Comparison of ENCODE assay signal across 17 cellular contexts in the genomic region with DNA sequence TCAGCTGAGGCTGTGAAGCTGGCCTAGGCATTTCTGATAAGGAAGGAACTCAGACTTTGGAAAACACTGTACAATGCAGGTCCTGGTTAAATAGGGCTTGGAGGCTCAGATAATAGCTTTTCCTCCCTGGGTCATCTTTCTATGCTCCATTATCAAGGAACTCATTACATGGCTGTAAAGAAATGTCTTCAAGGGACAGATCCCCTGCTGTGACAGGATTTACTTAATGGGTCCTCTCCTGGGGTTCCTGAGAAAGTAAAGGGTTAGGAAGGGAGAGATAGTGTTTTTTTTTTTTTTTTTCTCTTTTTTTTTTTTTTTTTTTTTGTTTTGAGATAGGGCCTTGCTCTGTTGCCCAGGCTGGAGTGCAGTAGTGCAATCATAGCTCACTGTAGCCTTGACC. TPM values are rescaled to one million over a fixed set of nuclear protein-coding genes. Genes with fewer than 3 reads are reported as not detected.
DNase-seq lines count a peak whose midpoint lies in the region; TF ChIP-seq lines count a peak whose summit lies in the region.
"Had no signal": no experiment of that assay in that cellular context is flagged by ENCODE, and none has a peak within 500 bp of the region (broad histone marks: within the 10 kb centered on the region; RNA-seq: fewer than 3 reads in every experiment).

No MANE protein-coding gene starts in this region.

- no peak overlapping the region for H2AK5ac ChIP-seq in mesendoderm (ENCODE audit: low read length)

- H3K4me2 ChIP-seq in mesendoderm (ENCODE audit: low read length), result no peak overlapping the region
- H3K4me2 ChIP-seq: A549, GM23338 had no signal

- H3K9ac ChIP-seq in mesendoderm (ENCODE audit: low read length), result no peak overlapping the region

- H2BK120ac ChIP-seq in mesendoderm (ENCODE audit: low read depth, low read length), result no peak overlapping the region

- no peak overlapping the region for H3K4ac ChIP-seq in mesendoderm (ENCODE audit: low read depth, low read length)

- H3K56ac ChIP-seq in mesendoderm (ENCODE audit: low read length), result no peak overlapping the region

- no peak overlapping the region for H2BK5ac ChIP-seq in mesendoderm (ENCODE audit: low read length)

- H3K27me3 ChIP-seq in A673 (replicated peaks; ENCODE audit: insufficient read depth, low read depth, low read length, poor library complexity) (no peaks in the 10 kb centered on the region), mesendoderm (ENCODE audit: insufficient read depth, low read length, poor library complexity) (no peaks in the 10 kb centered on the region)

- H3K4me3 ChIP-seq in A673 (ENCODE audit: low read depth, low read length, poor library complexity, severe bottlenecking) (no peak overlapping the region), mesendoderm (ENCODE audit: low read length) (no peak overlapping the region)
- H3K4me3 ChIP-seq: A549, GM23338 had no signal

- H3K36me3 ChIP-seq in A673 (ENCODE audit: insufficient read depth, low read length, poor library complexity, severe bottlenecking), result no peaks in the 10 kb centered on the region
- no peaks in the 10 kb centered on the region for H3K36me3 ChIP-seq in mesendoderm (ENCODE audit: control insufficient read depth, insufficient read depth, low read length)

- CTCF ChIA-PET in A673 (lab: Charles Lee), result no interaction called here
- CTCF ChIA-PET in HEK293T (lab: Yijun Ruan, JAX), result no interaction called here

- H3K4me1 ChIP-seq in A673 (ENCODE audit: insufficient read depth, low read length, poor library complexity, severe bottlenecking), result no peaks in the 10 kb centered on the region
- H3K4me1 ChIP-seq in mesendoderm (ENCODE audit: control insufficient read depth, low read depth, low read length), result peaks cover 11% of the 10 kb centered on the region
- H3K4me1 ChIP-seq: A549 had no signal

- intact Hi-C loops in A673 (cut with micrococcal nuclease; ENCODE audit: unreplicated experiment), result no loop called here

- no peak overlapping the region for H2BK15ac ChIP-seq in mesendoderm (replicated peaks; ENCODE audit: low read depth)

- H4K5ac ChIP-seq in mesendoderm (ENCODE audit: low read length), result no peak overlapping the region

- H3K27ac ChIP-seq in A673 (ENCODE audit: low read depth, low read length, poor library complexity, severe bottlenecking) (no peak overlapping the region), mesendoderm (ENCODE audit: low read depth, low read length) (no peak overlapping the region)
- H3K27ac ChIP-seq: A549 had no signal

- H3K79me1 ChIP-seq in mesendoderm (ENCODE audit: low read length), result no peaks in the 10 kb centered on the region

- H3K18ac ChIP-seq in mesendoderm (ENCODE audit: low read length), result no peak overlapping the region

- no peak overlapping the region for H4K8ac ChIP-seq in mesendoderm (ENCODE audit: low read depth, low read length)

- BruUV-seq in A673 (replicated peaks; lab: Mats Ljungman, UMichigan), result no TSS peak

- H3K79me2 ChIP-seq in mesendoderm (ENCODE audit: control insufficient read depth, insufficient read depth, low read length), result no peaks in the 10 kb centered on the region

- H3K23ac ChIP-seq in mesendoderm (ENCODE audit: low read length), result no peak overlapping the region

- POLR2A ChIA-PET in A673 (lab: Charles Lee; ENCODE audit: low non-redundant PET) (no interaction called here), HEK293T (lab: Yijun Ruan, JAX) (interaction anchor here (1.1 to 3.8 kb wide), 2 partner anchors 15 to 53 kb away, joined by 3 to 19 read pairs; a partner anchor contains a TSS)

- no peak for TF ChIP-seq CTCF in A673 (conservative IDR thresholded peaks at IDR 0.05; ENCODE audit: low read depth, low read length)

- DNase-seq in A673 (ENCODE audit: low spot score) (peak; percentile 65), HEK293T (ENCODE audit: extremely low spot score) (no peak), OCI-M2 (lab: John Stamatoyannopoulos, UW; ENCODE audit: unreplicated experiment) (peak; percentile 38), mesendoderm (peak; percentile 63), NCI-H1436 treated with DMSO at 0.1 percent for 48 hours (lab: John Stamatoyannopoulos, UW) (no peak), HuH-7.5 (ENCODE audit: low spot score) (no peak)
- no peak for DNase-seq in stimulated activated CD4-positive, alpha-beta T cell treated with anti-CD3 and anti-CD28 coated beads, Interleukin-4, amount 100 ng/mL, for 4 hours
- DNase-seq: 8988T; C1 segment of cervical spinal cord; Calu3; CD4-positive, alpha-beta memory T cell; COR-L47; DMS153; DND-41 had no signal

- no peaks in the 10 kb centered on the region for H3K9me3 ChIP-seq in A673 (ENCODE audit: low read depth, low read length, poor library complexity, severe bottlenecking)
- H3K9me3 ChIP-seq: A549 had no signal

TF ChIP-seq in HEK293T, 16 proteins besides CTCF, POLR2A, EP300 and RAD21:
- TF ChIP-seq L3MBTL2 (conservative IDR thresholded peaks at IDR 0.05) (no peak), ZNF384 (IDR thresholded peaks at IDR 0.05) (peak; percentile 72)

RNA-seq across cellular contexts. Expression of a gene that starts 14.1 kb away (rescaled TPM):
- 49.4 and 50.8 TPM in 2 replicates for total RNA-seq in A673 (2021)
- polyA plus RNA-seq in mesendoderm (2013, experiment 1 of 2), result 45.0 TPM
- 44.0 TPM for polyA plus RNA-seq in mesendoderm (2013, experiment 2 of 2)

RNA-seq across cellular contexts. Expression of a gene that starts 14.4 kb away (rescaled TPM):
- total RNA-seq in A673 (2021), result 3.0 and 3.5 TPM in 2 replicates
- polyA plus RNA-seq in mesendoderm (2013, experiment 1 of 2), result 2.8 TPM
- 2.3 TPM for polyA plus RNA-seq in mesendoderm (2013, experiment 2 of 2)

RNA-seq across cellular contexts. Expression of a gene that starts 15.1 kb away (rescaled TPM):
- 13.5 and 14.2 TPM in 2 replicates for total RNA-seq in A673 (2021)
- 11.2 TPM for polyA plus RNA-seq in mesendoderm (2013, experiment 1 of 2)
- 12.6 TPM for polyA plus RNA-seq in mesendoderm (2013, experiment 2 of 2)

RNA-seq across cellular contexts. Expression of a gene that starts 46.5 kb away (rescaled TPM):
- 1.2 and 1.7 TPM in 2 replicates for total RNA-seq in A673 (2021)
- 0.06 TPM for polyA plus RNA-seq in mesendoderm (2013, experiment 1 of 2)
- 0.07 TPM for polyA plus RNA-seq in mesendoderm (2013, experiment 2 of 2)
- polyA plus RNA-seq: BJ; CD4-positive, alpha-beta memory T cell had no signal

Comparison
In these comparisons a context has a peak if more than half of its experiments do, and no peak if none do; other contexts are left out.
1. DNase-seq: peak in A673 (single experiment), OCI-M2 (single experiment) and mesendoderm (single experiment); none in HEK293T (single experiment), NCI-H1436 treated with DMSO at 0.1 percent for 48 hours (single experiment), HuH-7.5 (single experiment) and stimulated activated CD4-positive, alpha-beta T cell treated with anti-CD3 and anti-CD28 coated beads, Interleukin-4, amount 100 ng/mL, for 4 hours (0 of 2).